8 cellular contexts compared by ENCODE assay signal in genomic region chr6:137076277-137077068, GRCh38. TPM values are rescaled to one million over a fixed set of nuclear protein-coding genes. Genes with fewer than 3 reads are reported as not detected.
DNase-seq lines count a peak whose midpoint lies in the region; ATAC-seq and TF ChIP-seq lines count a peak whose summit lies in the region.

No MANE protein-coding gene starts in this region.

- no peak overlapping the region for H3K9ac ChIP-seq in GM23248
- no peak overlapping the region for H3K9ac ChIP-seq in KMS-11

- H4K20me1 ChIP-seq in GM23248 (ENCODE audit: insufficient read depth) (no peaks in the 10 kb centered on the region), KMS-11 (ENCODE audit: insufficient read depth) (no peaks in the 10 kb centered on the region), OCI-LY7 (ENCODE audit: insufficient read depth, low read length) (no peaks in the 10 kb centered on the region)

- no peaks in the 10 kb centered on the region for H3K4me1 ChIP-seq in GM23248 (ENCODE audit: insufficient read depth)
- H3K4me1 ChIP-seq in KMS-11 (ENCODE audit: low read depth, poor library complexity, severe bottlenecking): no peaks in the 10 kb centered on the region
- no peaks in the 10 kb centered on the region for H3K4me1 ChIP-seq in OCI-LY7 (ENCODE audit: insufficient read depth, low read length, poor library complexity, severe bottlenecking)
- H3K4me1 ChIP-seq in transverse colon: no peaks in the 10 kb centered on the region

- H3K4me1 Mint-ChIP-seq in activated T-cell treated with anti-CD3 and anti-CD28 coated beads, Interleukin-2, amount 50 U/mL, for 4 hours (ENCODE audit: low read depth): no peaks in the 10 kb centered on the region

- intact Hi-C loops in OCI-LY7 (cut with micrococcal nuclease; ENCODE audit: unreplicated experiment) (loop anchor here (1.0 to 2.0 kb wide), 3 partner anchors 90 to 564 kb away; no protein-coding TSS in a partner anchor), transverse colon (cut with DNase I; ENCODE audit: low total_unique reads) (no loop called here)

- no peak for TF ChIP-seq POLR2A in transverse colon (IDR thresholded peaks at IDR 0.05)

- H3K27ac ChIP-seq in GM23248 (no peak overlapping the region), KMS-11 (no peak overlapping the region), OCI-LY7 (ENCODE audit: low read depth, low read length, poor library complexity, severe bottlenecking) (no peak overlapping the region), transverse colon (no peak overlapping the region)

- CTCF ChIA-PET in OCI-LY7 (lab: Charles Lee; ENCODE audit: unreplicated experiment): no interaction called here

- H3K4me3 ChIP-seq in GM23248: no peak overlapping the region
- no peak overlapping the region for H3K4me3 ChIP-seq in KMS-11 (IDR thresholded peaks at IDR 0.05; ENCODE audit: insufficient read depth, low read depth, low read length)
- no peak overlapping the region for H3K4me3 ChIP-seq in OCI-LY7 (ENCODE audit: low read depth, low read length, poor library complexity, severe bottlenecking)
- no peak overlapping the region for H3K4me3 ChIP-seq in fibroblast of villous mesenchyme (ENCODE audit: low read depth, low read length)
- no peak overlapping the region for H3K4me3 ChIP-seq in transverse colon

- no peak overlapping the region for H2AFZ ChIP-seq in GM23248
- no peak overlapping the region for H2AFZ ChIP-seq in KMS-11 (ENCODE audit: low read depth)
- H2AFZ ChIP-seq in OCI-LY7 (ENCODE audit: low read length): no peak overlapping the region; the same call in 1 of the 2 replicates

- TF ChIP-seq CTCF in KMS-11 (conservative IDR thresholded peaks at IDR 0.05; ENCODE audit: low read depth, low read length) (peak; percentile 72), OCI-LY7 (conservative IDR thresholded peaks at IDR 0.05; ENCODE audit: low read length) (peak; percentile 93), fibroblast of villous mesenchyme (IDR thresholded peaks at IDR 0.05; ENCODE audit: insufficient read depth, low read depth, low read length) (peak; percentile 74), transverse colon (IDR thresholded peaks at IDR 0.05) (peak; percentile 57 to 75 (median 64))

- no peak overlapping the region for H3K4me3 Mint-ChIP-seq in activated T-cell treated with anti-CD3 and anti-CD28 coated beads, Interleukin-2, amount 50 U/mL, for 4 hours

- no peaks in the 10 kb centered on the region for H3K36me3 ChIP-seq in GM23248 (ENCODE audit: low read depth)
- no peaks in the 10 kb centered on the region for H3K36me3 ChIP-seq in KMS-11 (ENCODE audit: insufficient read depth)
- no peaks in the 10 kb centered on the region for H3K36me3 ChIP-seq in OCI-LY7 (ENCODE audit: insufficient read depth, low read length)
- H3K36me3 ChIP-seq in transverse colon: no peaks in the 10 kb centered on the region

- H3K9me3 ChIP-seq in GM23248 (ENCODE audit: low read depth) (no peaks in the 10 kb centered on the region), OCI-LY7 (ENCODE audit: low read length) (no peaks in the 10 kb centered on the region), transverse colon (no peaks in the 10 kb centered on the region)

- H3K36me3 Mint-ChIP-seq in activated T-cell treated with anti-CD3 and anti-CD28 coated beads, Interleukin-2, amount 50 U/mL, for 4 hours (ENCODE audit: insufficient read depth): no peaks in the 10 kb centered on the region

- DNase-seq in G401 (ENCODE audit: low spot score): peak; percentile 49
- peak; percentile 82 for DNase-seq in GM23248
- DNase-seq in OCI-LY7 (ENCODE audit: low spot score): peak; percentile 82
- DNase-seq in activated T-cell treated with anti-CD3 and anti-CD28 coated beads, Interleukin-2, amount 50 U/mL, for 4 hours: peak; percentile 31
- peak; percentile 59 for DNase-seq in fibroblast of villous mesenchyme (ENCODE audit: low read depth)
- peak; percentile 10 for DNase-seq in occipital lobe (lab: John Stamatoyannopoulos, UW)
- peak; percentile 80 for DNase-seq in transverse colon

- H3K79me2 ChIP-seq in GM23248 (ENCODE audit: insufficient read depth) (no peaks in the 10 kb centered on the region), KMS-11 (ENCODE audit: insufficient read depth, low read depth) (no peaks in the 10 kb centered on the region), OCI-LY7 (ENCODE audit: insufficient read depth, low read depth, low read length) (no peaks in the 10 kb centered on the region)

- H3K9me2 ChIP-seq in GM23248 (ENCODE audit: insufficient read depth) (no peaks in the 10 kb centered on the region), OCI-LY7 (ENCODE audit: insufficient read depth, low read length) (no peaks in the 10 kb centered on the region)

- in situ Hi-C loops in G401 (cut with HindIII; ENCODE audit: low sequenced_read_pairs) (no loop called here), GM23248 (cut with MboI) (no loop called here), transverse colon (cut with MboI; ENCODE audit: low pct_ligation_motif_present in 1 of 4, low pct_unique_long_range_greater_than_20kb in 1 of 4, low sequenced_read_pairs in 3 of 4) (loop anchor here in 2 of 4 donors (5.0 to 25.0 kb wide), 3 partner anchors 236 to 561 kb away; no protein-coding TSS in a partner anchor)

- peaks cover 3% of the 10 kb centered on the region for H3K9me3 Mint-ChIP-seq in activated T-cell treated with anti-CD3 and anti-CD28 coated beads, Interleukin-2, amount 50 U/mL, for 4 hours

- H3K4me2 ChIP-seq in GM23248 (ENCODE audit: unreplicated experiment) (no peak overlapping the region), KMS-11 (no peak overlapping the region), OCI-LY7 (ENCODE audit: low read length) (no peak overlapping the region)

- TF ChIP-seq EP300 in transverse colon (IDR thresholded peaks at IDR 0.05; ENCODE audit: low read depth): no peak

- BruUV-seq in OCI-LY7 (replicated peaks; lab: Mats Ljungman, UMichigan): no TSS peak

- H3K27me3 ChIP-seq in GM23248 (replicated peaks; ENCODE audit: insufficient read depth): peaks cover 4% of the 10 kb centered on the region; the same call in 1 of the 2 replicates
- no peaks in the 10 kb centered on the region for H3K27me3 ChIP-seq in KMS-11 (ENCODE audit: insufficient read depth, low read depth)
- no peaks in the 10 kb centered on the region for H3K27me3 ChIP-seq in transverse colon

- no peaks in the 10 kb centered on the region for H3F3A ChIP-seq in GM23248 (ENCODE audit: insufficient read depth)

- ATAC-seq in activated T-cell treated with anti-CD3 and anti-CD28 coated beads, Interleukin-2, amount 50 U/mL, for 4 hours: peak; percentile 91 to 92

- POLR2A ChIA-PET in OCI-LY7 (lab: Charles Lee): interaction anchor here (0.9 kb wide), 1 partner anchor 9 kb away, joined by 3 read pairs; no protein-coding TSS in a partner anchor

- 52 to 56% methylated on average over 4 of the region's 4 CpGs for WGBS in GM23248 (ENCODE audit: low coverage in 1 of 2, low lambda C conversion rate in 2 of 2, missing lambda C conversion rate in 2 of 2), 2 experiments
- 71 to 90% methylated on average over 2 to 4 of the region's 4 CpGs for WGBS in transverse colon (ENCODE audit: low coverage in 1 of 2), 2 donors

- peaks cover 22% of the 10 kb centered on the region for H3K27me3 Mint-ChIP-seq in activated T-cell treated with anti-CD3 and anti-CD28 coated beads, Interleukin-2, amount 50 U/mL, for 4 hours (ENCODE audit: low read depth)

RNA-seq across cellular contexts. Expression of gene IL20RA, which starts 31.7 kb away (rescaled TPM):
- not detected in 2 replicates for total RNA-seq in G401 (2014; rRNA removed; shearing (Covaris generic))
- 0.13 TPM in 1 of 2 replicates, not detected in the other for total RNA-seq in GM23248 (2014; rRNA removed; shearing (Covaris generic))
- not detected in 2 replicates for polyA plus RNA-seq in GM23248 (2016; fragmentation: Nextera tagmentation; extraction: Ambion mirVana)
- not detected in 2 replicates for total RNA-seq in OCI-LY7 (2014; rRNA removed; shearing (Covaris generic))
- total RNA-seq in OCI-LY7 (2022) (not detected in 2 replicates), fibroblast of villous mesenchyme (0.43 and 1.3 TPM in 2 replicates), occipital lobe (0.16 TPM), transverse colon (10 to 100 TPM in 2 of 4 donors, 1 to 10 TPM in 2; 7.4 to 20.5 (median 11.3) TPM)
- total RNA-seq in activated T-cell treated with anti-CD3 and anti-CD28 coated beads, Interleukin-2, amount 50 U/mL, for 4 hours: under 1 TPM in 1 of 3 donors, not detected in 2; 0.05 TPM

Comparison
In these comparisons a context has a peak if more than half of its experiments do, and no peak if none do; other contexts are left out.
1. DNase-seq: peak in every context shown above with its lines; median percentile 82 in GM23248; 82 in OCI-LY7; 80 in transverse colon; 59 in fibroblast of villous mesenchyme; 49 in G401; 31 in activated T-cell treated with anti-CD3 and anti-CD28 coated beads, Interleukin-2, amount 50 U/mL, for 4 hours; 10 in occipital lobe.